ENCODE assay signal across 1 cellular context in the genomic region with DNA sequence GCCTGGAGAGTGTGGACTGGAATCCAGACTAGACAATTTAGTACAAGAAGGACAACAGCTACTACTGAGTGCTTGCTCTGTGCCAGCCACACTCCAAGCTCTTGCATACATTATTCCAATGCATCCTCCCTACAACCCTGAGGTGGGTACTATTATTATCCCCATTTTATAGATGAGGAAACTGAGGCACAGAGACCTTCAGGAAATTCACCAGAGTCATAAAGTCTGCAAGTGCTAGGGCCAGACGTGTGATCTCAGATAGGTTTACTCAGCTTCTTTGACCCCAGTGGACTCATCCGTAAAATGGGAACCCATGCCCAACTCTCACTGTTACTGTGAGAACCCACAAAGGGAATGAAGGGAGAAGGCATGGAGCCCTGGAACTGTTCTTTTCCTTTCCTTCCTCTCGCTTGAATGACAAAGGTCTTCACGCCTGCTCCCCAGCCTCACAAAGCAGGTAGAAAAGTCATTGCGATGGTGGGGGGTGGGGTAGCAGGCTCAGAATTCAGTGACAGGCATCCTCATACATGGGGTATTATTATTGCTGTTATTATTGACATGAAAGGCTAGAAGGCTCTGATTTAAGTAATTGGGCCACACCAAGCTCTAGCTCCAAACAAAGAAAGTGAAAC.
TF ChIP-seq lines count a peak whose summit lies in the region.

No MANE protein-coding gene starts in this region.

TF ChIP-seq in GM23338, 12 proteins besides CTCF, POLR2A, EP300 and RAD21 (continued from another document):
- TF ChIP-seq, protein P1, sequence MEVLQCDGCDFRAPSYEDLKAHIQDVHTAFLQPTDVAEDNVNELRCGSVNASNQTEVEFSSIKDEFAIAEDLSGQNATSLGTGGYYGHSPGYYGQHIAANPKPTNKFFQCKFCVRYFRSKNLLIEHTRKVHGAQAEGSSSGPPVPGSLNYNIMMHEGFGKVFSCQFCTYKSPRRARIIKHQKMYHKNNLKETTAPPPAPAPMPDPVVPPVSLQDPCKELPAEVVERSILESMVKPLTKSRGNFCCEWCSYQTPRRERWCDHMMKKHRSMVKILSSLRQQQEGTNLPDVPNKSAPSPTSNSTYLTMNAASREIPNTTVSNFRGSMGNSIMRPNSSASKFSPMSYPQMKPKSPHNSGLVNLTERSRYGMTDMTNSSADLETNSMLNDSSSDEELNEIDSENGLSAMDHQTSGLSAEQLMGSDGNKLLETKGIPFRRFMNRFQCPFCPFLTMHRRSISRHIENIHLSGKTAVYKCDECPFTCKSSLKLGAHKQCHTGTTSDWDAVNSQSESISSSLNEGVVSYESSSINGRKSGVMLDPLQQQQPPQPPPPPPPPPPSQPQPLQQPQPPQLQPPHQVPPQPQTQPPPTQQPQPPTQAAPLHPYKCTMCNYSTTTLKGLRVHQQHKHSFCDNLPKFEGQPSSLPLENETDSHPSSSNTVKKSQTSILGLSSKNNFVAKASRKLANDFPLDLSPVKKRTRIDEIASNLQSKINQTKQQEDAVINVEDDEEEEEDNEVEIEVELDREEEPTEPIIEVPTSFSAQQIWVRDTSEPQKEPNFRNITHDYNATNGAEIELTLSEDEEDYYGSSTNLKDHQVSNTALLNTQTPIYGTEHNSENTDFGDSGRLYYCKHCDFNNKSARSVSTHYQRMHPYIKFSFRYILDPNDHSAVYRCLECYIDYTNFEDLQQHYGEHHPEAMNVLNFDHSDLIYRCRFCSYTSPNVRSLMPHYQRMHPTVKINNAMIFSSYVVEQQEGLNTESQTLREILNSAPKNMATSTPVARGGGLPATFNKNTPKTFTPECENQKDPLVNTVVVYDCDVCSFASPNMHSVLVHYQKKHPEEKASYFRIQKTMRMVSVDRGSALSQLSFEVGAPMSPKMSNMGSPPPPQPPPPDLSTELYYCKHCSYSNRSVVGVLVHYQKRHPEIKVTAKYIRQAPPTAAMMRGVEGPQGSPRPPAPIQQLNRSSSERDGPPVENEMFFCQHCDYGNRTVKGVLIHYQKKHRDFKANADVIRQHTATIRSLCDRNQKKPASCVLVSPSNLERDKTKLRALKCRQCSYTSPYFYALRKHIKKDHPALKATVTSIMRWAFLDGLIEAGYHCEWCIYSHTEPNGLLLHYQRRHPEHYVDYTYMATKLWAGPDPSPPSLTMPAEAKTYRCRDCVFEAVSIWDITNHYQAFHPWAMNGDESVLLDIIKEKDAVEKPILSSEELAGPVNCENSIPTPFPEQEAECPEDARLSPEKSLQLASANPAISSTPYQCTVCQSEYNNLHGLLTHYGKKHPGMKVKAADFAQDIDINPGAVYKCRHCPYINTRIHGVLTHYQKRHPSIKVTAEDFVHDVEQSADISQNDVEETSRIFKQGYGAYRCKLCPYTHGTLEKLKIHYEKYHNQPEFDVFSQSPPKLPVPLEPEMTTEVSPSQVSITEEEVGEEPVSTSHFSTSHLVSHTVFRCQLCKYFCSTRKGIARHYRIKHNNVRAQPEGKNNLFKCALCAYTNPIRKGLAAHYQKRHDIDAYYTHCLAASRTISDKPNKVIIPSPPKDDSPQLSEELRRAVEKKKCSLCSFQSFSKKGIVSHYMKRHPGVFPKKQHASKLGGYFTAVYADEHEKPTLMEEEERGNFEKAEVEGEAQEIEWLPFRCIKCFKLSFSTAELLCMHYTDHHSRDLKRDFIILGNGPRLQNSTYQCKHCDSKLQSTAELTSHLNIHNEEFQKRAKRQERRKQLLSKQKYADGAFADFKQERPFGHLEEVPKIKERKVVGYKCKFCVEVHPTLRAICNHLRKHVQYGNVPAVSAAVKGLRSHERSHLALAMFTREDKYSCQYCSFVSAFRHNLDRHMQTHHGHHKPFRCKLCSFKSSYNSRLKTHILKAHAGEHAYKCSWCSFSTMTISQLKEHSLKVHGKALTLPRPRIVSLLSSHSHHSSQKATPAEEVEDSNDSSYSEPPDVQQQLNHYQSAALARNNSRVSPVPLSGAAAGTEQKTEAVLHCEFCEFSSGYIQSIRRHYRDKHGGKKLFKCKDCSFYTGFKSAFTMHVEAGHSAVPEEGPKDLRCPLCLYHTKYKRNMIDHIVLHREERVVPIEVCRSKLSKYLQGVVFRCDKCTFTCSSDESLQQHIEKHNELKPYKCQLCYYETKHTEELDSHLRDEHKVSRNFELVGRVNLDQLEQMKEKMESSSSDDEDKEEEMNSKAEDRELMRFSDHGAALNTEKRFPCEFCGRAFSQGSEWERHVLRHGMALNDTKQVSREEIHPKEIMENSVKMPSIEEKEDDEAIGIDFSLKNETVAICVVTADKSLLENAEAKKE (CRISPR knock-in tag; IDR thresholded peaks at IDR 0.05) = peak; percentile 50; the same call in 1 of the 2 replicates
